1 cellular context compared by ENCODE assay signal in genomic region chr11:36376315-36376887, GRCh38.
A peak's percentile ranks its signal among the peaks of the same experiment; 100 is the strongest.
TF ChIP-seq lines count a peak whose summit lies in the region.

No MANE protein-coding gene starts in this region.

TF ChIP-seq in HEK293, 187 proteins besides CTCF, POLR2A, EP300 and RAD21 (continued from another document and continues in another):
- no peak for TF ChIP-seq PBX3 (CRISPR knock-in tag; IDR thresholded peaks at IDR 0.05)
- TF ChIP-seq, protein P1, sequence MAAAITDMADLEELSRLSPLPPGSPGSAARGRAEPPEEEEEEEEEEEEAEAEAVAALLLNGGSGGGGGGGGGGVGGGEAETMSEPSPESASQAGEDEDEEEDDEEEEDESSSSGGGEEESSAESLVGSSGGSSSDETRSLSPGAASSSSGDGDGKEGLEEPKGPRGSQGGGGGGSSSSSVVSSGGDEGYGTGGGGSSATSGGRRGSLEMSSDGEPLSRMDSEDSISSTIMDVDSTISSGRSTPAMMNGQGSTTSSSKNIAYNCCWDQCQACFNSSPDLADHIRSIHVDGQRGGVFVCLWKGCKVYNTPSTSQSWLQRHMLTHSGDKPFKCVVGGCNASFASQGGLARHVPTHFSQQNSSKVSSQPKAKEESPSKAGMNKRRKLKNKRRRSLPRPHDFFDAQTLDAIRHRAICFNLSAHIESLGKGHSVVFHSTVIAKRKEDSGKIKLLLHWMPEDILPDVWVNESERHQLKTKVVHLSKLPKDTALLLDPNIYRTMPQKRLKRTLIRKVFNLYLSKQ (tag by site-specific recombination; IDR thresholded peaks at IDR 0.05; ENCODE audit: borderline replicate concordance) = no peak
- TF ChIP-seq, protein P2, sequence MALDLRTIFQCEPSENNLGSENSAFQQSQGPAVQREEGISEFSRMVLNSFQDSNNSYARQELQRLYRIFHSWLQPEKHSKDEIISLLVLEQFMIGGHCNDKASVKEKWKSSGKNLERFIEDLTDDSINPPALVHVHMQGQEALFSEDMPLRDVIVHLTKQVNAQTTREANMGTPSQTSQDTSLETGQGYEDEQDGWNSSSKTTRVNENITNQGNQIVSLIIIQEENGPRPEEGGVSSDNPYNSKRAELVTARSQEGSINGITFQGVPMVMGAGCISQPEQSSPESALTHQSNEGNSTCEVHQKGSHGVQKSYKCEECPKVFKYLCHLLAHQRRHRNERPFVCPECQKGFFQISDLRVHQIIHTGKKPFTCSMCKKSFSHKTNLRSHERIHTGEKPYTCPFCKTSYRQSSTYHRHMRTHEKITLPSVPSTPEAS (tag by site-specific recombination; IDR thresholded peaks at IDR 0.05) = no peak
- no peak for TF ChIP-seq ZNF157 (tag by site-specific recombination; IDR thresholded peaks at IDR 0.05)
- TF ChIP-seq ZNF660 (tag by site-specific recombination; IDR thresholded peaks at IDR 0.05) = no peak
- no peak for TF ChIP-seq ZNF610 (tag by site-specific recombination; IDR thresholded peaks at IDR 0.05; ENCODE audit: borderline replicate concordance)
- TF ChIP-seq TCF7L2 (IDR thresholded peaks at IDR 0.05; ENCODE audit: borderline replicate concordance, low read depth, low read length) = no peak
- TF ChIP-seq ZSCAN23 (tag by site-specific recombination; IDR thresholded peaks at IDR 0.05) = no peak
- no peak for TF ChIP-seq ZNF274 (IDR thresholded peaks at IDR 0.05; ENCODE audit: low read length)
- TF ChIP-seq ZNF274 (tag by site-specific recombination; IDR thresholded peaks at IDR 0.05; ENCODE audit: borderline replicate concordance) = no peak
- TF ChIP-seq SP3 (tag by site-specific recombination; IDR thresholded peaks at IDR 0.05) = peak; percentile 79
- TF ChIP-seq KLF1 (tag by site-specific recombination; IDR thresholded peaks at IDR 0.05) = no peak
- TF ChIP-seq ZNF2 (tag by site-specific recombination; IDR thresholded peaks at IDR 0.05) = no peak
- no peak for TF ChIP-seq ZNF580 (tag by site-specific recombination; IDR thresholded peaks at IDR 0.05)
- no peak for TF ChIP-seq REST (tag by site-specific recombination; IDR thresholded peaks at IDR 0.05)
- no peak for TF ChIP-seq ZNF639 (tag by site-specific recombination; IDR thresholded peaks at IDR 0.05)
- TF ChIP-seq ZNF626 (tag by site-specific recombination; IDR thresholded peaks at IDR 0.05) = no peak
- no peak for TF ChIP-seq MEIS1 (CRISPR knock-in tag; IDR thresholded peaks at IDR 0.05; ENCODE audit: borderline replicate concordance)
- no peak for TF ChIP-seq ZNF654 (tag by site-specific recombination; IDR thresholded peaks at IDR 0.05; ENCODE audit: low read depth)
- no peak for TF ChIP-seq ZNF792 (tag by site-specific recombination; IDR thresholded peaks at IDR 0.05)
- TF ChIP-seq KLF8 (tag by site-specific recombination; IDR thresholded peaks at IDR 0.05) = 0 out of 2 replicates have a peak, but pooled peaks have one; percentile 11
- no peak for TF ChIP-seq ZNF514 (tag by site-specific recombination; IDR thresholded peaks at IDR 0.05)
- no peak for TF ChIP-seq PRDM1 (tag by site-specific recombination; IDR thresholded peaks at IDR 0.05)
- no peak for TF ChIP-seq ZNF433 (tag by site-specific recombination; IDR thresholded peaks at IDR 0.05; ENCODE audit: low read depth)
- no peak for TF ChIP-seq ZBTB8A (tag by site-specific recombination; IDR thresholded peaks at IDR 0.05)
- TF ChIP-seq ZNF785 (tag by site-specific recombination; IDR thresholded peaks at IDR 0.05) = no peak
- no peak for TF ChIP-seq ZNF518A (tag by site-specific recombination; conservative IDR thresholded peaks at IDR 0.05; ENCODE audit: low read depth)
- TF ChIP-seq ZNF544 (tag by site-specific recombination; IDR thresholded peaks at IDR 0.05) = no peak
- peak; percentile 69 for TF ChIP-seq GLIS2 (tag by site-specific recombination; IDR thresholded peaks at IDR 0.05)
- TF ChIP-seq, protein P3, sequence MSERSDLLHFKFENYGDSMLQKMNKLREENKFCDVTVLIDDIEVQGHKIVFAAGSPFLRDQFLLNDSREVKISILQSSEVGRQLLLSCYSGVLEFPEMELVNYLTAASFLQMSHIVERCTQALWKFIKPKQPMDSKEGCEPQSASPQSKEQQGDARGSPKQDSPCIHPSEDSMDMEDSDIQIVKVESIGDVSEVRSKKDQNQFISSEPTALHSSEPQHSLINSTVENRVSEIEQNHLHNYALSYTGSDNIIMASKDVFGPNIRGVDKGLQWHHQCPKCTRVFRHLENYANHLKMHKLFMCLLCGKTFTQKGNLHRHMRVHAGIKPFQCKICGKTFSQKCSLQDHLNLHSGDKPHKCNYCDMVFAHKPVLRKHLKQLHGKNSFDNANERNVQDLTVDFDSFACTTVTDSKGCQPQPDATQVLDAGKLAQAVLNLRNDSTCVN (tag by site-specific recombination; optimal IDR thresholded peaks at IDR 0.05) = peak; percentile 51
- TF ChIP-seq ZIC2 (tag by site-specific recombination; IDR thresholded peaks at IDR 0.05) = no peak
- peak; percentile 85 for TF ChIP-seq ZNF366 (tag by site-specific recombination; conservative IDR thresholded peaks at IDR 0.05)
- TF ChIP-seq, protein P4, sequence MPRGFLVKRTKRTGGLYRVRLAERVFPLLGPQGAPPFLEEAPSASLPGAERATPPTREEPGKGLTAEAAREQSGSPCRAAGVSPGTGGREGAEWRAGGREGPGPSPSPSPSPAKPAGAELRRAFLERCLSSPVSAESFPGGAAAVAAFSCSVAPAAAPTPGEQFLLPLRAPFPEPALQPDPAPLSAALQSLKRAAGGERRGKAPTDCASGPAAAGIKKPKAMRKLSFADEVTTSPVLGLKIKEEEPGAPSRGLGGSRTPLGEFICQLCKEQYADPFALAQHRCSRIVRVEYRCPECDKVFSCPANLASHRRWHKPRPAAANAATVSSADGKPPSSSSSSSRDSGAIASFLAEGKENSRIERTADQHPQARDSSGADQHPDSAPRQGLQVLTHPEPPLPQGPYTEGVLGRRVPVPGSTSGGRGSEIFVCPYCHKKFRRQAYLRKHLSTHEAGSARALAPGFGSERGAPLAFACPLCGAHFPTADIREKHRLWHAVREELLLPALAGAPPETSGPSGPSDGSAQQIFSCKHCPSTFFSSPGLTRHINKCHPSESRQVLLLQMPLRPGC (tag by site-specific recombination; IDR thresholded peaks at IDR 0.05) = no peak
- no peak for TF ChIP-seq ZNF114 (tag by site-specific recombination; IDR thresholded peaks at IDR 0.05)
- no peak for TF ChIP-seq ATF2 (tag by site-specific recombination; IDR thresholded peaks at IDR 0.05; ENCODE audit: low read depth)
- TF ChIP-seq, protein P5, sequence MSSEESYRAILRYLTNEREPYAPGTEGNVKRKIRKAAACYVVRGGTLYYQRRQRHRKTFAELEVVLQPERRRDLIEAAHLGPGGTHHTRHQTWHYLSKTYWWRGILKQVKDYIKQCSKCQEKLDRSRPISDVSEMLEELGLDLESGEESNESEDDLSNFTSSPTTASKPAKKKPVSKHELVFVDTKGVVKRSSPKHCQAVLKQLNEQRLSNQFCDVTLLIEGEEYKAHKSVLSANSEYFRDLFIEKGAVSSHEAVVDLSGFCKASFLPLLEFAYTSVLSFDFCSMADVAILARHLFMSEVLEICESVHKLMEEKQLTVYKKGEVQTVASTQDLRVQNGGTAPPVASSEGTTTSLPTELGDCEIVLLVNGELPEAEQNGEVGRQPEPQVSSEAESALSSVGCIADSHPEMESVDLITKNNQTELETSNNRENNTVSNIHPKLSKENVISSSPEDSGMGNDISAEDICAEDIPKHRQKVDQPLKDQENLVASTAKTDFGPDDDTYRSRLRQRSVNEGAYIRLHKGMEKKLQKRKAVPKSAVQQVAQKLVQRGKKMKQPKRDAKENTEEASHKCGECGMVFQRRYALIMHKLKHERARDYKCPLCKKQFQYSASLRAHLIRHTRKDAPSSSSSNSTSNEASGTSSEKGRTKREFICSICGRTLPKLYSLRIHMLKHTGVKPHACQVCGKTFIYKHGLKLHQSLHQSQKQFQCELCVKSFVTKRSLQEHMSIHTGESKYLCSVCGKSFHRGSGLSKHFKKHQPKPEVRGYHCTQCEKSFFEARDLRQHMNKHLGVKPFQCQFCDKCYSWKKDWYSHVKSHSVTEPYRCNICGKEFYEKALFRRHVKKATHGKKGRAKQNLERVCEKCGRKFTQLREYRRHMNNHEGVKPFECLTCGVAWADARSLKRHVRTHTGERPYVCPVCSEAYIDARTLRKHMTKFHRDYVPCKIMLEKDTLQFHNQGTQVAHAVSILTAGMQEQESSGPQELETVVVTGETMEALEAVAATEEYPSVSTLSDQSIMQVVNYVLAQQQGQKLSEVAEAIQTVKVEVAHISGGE (tag by site-specific recombination; conservative IDR thresholded peaks at IDR 0.05; ENCODE audit: low read depth) = no peak; the same call in 1 of the 2 replicates
- TF ChIP-seq ZNF10 (tag by site-specific recombination; IDR thresholded peaks at IDR 0.05) = no peak
